ENCODE assay signal across 22 cellular contexts in genomic region chr9:78552802-78553201, GRCh38.
A peak's percentile ranks its signal among the peaks of the same experiment; 100 is the strongest.
DNase-seq lines count a peak whose midpoint lies in the region; TF ChIP-seq lines count a peak whose summit lies in the region.
"Had no signal": no experiment of that assay in that cellular context is flagged by ENCODE, and none has a peak within 500 bp of the region (broad histone marks: within the 10 kb centered on the region; RNA-seq: fewer than 3 reads in every experiment).

No MANE protein-coding gene starts in this region.

- no peak overlapping the region for H3K27ac Mint-ChIP-seq in activated naive CD8-positive, alpha-beta T cell treated with anti-CD3 and anti-CD28 coated beads for 36 hours
- H3K27ac Mint-ChIP-seq: activated naive CD4-positive, alpha-beta T cell treated with anti-CD3 and anti-CD28 coated beads, Interleukin-2, amount 50 U/mL, for 72 hours; activated T-cell treated with anti-CD3 and anti-CD28 coated beads, Interleukin-2, amount 50 U/mL, for 72 hours; brain; H9; T-helper 2 cell treated with Interferon-gamma antibody and Interleukin-4, amounts not matched to agents 5 μg/mL and 100 μg/mL, for 36 hours had no signal

- POLR2A ChIA-PET in HEK293T (lab: Yijun Ruan, JAX), result no interaction called here

- H3K4me2 ChIP-seq in Loucy (ENCODE audit: low read depth, low read length, poor library complexity, severe bottlenecking), result no peak overlapping the region

- H3K79me2 ChIP-seq in Loucy (ENCODE audit: insufficient read depth, low read length), result no peaks in the 10 kb centered on the region

- H3K36me3 ChIP-seq in Loucy (ENCODE audit: insufficient read depth, low read length) (no peaks in the 10 kb centered on the region), HAP-1 (replicated peaks) (no peaks in the 10 kb centered on the region)
- H3K36me3 ChIP-seq: gastroesophageal sphincter, SJSA1, thoracic aorta had no signal

- H3K9me3 ChIP-seq in Loucy (ENCODE audit: insufficient read depth, low read depth, low read length) (no peaks in the 10 kb centered on the region), HAP-1 (no peaks in the 10 kb centered on the region)
- H3K9me3 ChIP-seq: gastroesophageal sphincter, SJSA1, thoracic aorta had no signal

- TF ChIP-seq CTCF in Loucy (conservative IDR thresholded peaks at IDR 0.05; ENCODE audit: low read length), result no peak

- in situ Hi-C loops in HAP-1 (cut with MboI; ENCODE audit: low sequenced_read_pairs), result no loop called here

- H3K9me2 ChIP-seq in Loucy (replicated peaks; ENCODE audit: low read depth, low read length), result no peaks in the 10 kb centered on the region

- H3K9ac ChIP-seq in Loucy (ENCODE audit: low read depth, low read length, poor library complexity, severe bottlenecking), result no peak overlapping the region

- H3K4me1 Mint-ChIP-seq in activated naive CD8-positive, alpha-beta T cell treated with anti-CD3 and anti-CD28 coated beads for 36 hours, result no peaks in the 10 kb centered on the region

- peak overlapping the region; percentile 46; the same call in 1 of the 2 replicates for H2AFZ ChIP-seq in Loucy (ENCODE audit: low read length)

- H3K27me3 ChIP-seq in Loucy (ENCODE audit: insufficient read depth, low read length, poor library complexity, severe bottlenecking) (no peaks in the 10 kb centered on the region), HAP-1 (ENCODE audit: low read depth) (peaks cover 7% of the 10 kb centered on the region; the same call in 1 of the 2 replicates)
- H3K27me3 ChIP-seq: gastroesophageal sphincter, SJSA1 had no signal

- peak; percentile 99 for DNase-seq in COLO829 (ENCODE audit: low spot score)
- DNase-seq in SW480 (ENCODE audit: low spot score), result peak; percentile 66
- peak; percentile 62 for DNase-seq in iris pigment epithelial cell (ENCODE audit: low read depth)
- DNase-seq in HAP-1 (ENCODE audit: low spot score in 2 of 2), result no peak
- DNase-seq in activated naive CD8-positive, alpha-beta T cell treated with anti-CD3 and anti-CD28 coated beads for 36 hours, result no peak
- DNase-seq in cortex of kidney (lab: John Stamatoyannopoulos, UW), result no peak
- DNase-seq in HEK293T (ENCODE audit: extremely low spot score), result no peak
- DNase-seq: activated CD4-positive, CD25-positive, alpha-beta regulatory T cell; activated T-cell treated with anti-CD3 and anti-CD28 coated beads, Interleukin-2, amount 50 U/mL, for 72 hours; H9; left ventricle myocardium superior; NCI-H2171 treated with DMSO at 0.1 percent for 48 hours; retina; stimulated activated CD4-positive, alpha-beta T cell treated with anti-CD3 and anti-CD28 coated beads, Interleukin-15, amount 100 ng/mL, for 24 hours had no signal

- no peaks in the 10 kb centered on the region for H3K36me3 Mint-ChIP-seq in activated naive CD8-positive, alpha-beta T cell treated with anti-CD3 and anti-CD28 coated beads for 36 hours
- H3K36me3 Mint-ChIP-seq: activated naive CD4-positive, alpha-beta T cell treated with anti-CD3 and anti-CD28 coated beads, Interleukin-2, amount 50 U/mL, for 72 hours; brain had no signal

- H3K27me3 Mint-ChIP-seq in activated naive CD8-positive, alpha-beta T cell treated with anti-CD3 and anti-CD28 coated beads for 36 hours, result peaks cover 18% of the 10 kb centered on the region

- H3K4me3 Mint-ChIP-seq in activated naive CD8-positive, alpha-beta T cell treated with anti-CD3 and anti-CD28 coated beads for 36 hours, result no peak overlapping the region
- H3K4me3 Mint-ChIP-seq: activated T-cell treated with anti-CD3 and anti-CD28 coated beads, Interleukin-2, amount 50 U/mL, for 72 hours; brain; H9; T-helper 2 cell treated with Interferon-gamma antibody and Interleukin-4, amounts not matched to agents 5 μg/mL and 100 μg/mL, for 36 hours had no signal

- H3F3A ChIP-seq in Loucy (ENCODE audit: low read depth), result no peaks in the 10 kb centered on the region

- H3K4me1 ChIP-seq in Loucy (ENCODE audit: insufficient read depth, low read length, poor library complexity, severe bottlenecking), result peaks cover 5% of the 10 kb centered on the region
- no peaks in the 10 kb centered on the region for H3K4me1 ChIP-seq in HAP-1
- H3K4me1 ChIP-seq: gastroesophageal sphincter, SJSA1 had no signal

- no peak overlapping the region for H3K4me3 ChIP-seq in Loucy (ENCODE audit: low read length, poor library complexity, severe bottlenecking)
- no peak overlapping the region for H3K4me3 ChIP-seq in HAP-1
- H3K4me3 ChIP-seq: coronary artery, gastroesophageal sphincter, SJSA1, thoracic aorta had no signal

- H4K20me1 ChIP-seq in Loucy (ENCODE audit: insufficient read depth, low read length, poor library complexity, severe bottlenecking), result no peaks in the 10 kb centered on the region

- no peaks in the 10 kb centered on the region for H3K9me3 Mint-ChIP-seq in activated naive CD8-positive, alpha-beta T cell treated with anti-CD3 and anti-CD28 coated beads for 36 hours
- H3K9me3 Mint-ChIP-seq: activated T-cell treated with anti-CD3 and anti-CD28 coated beads, Interleukin-2, amount 50 U/mL, for 72 hours; brain; H9; T-helper 2 cell treated with Interferon-gamma antibody and Interleukin-4, amounts not matched to agents 5 μg/mL and 100 μg/mL, for 36 hours had no signal

- CTCF ChIA-PET in HEK293T (lab: Yijun Ruan, JAX), result no interaction called here

TF ChIP-seq in HEK293T, 16 proteins besides CTCF, POLR2A, EP300 and RAD21:
- no peak for TF ChIP-seq FOXA1 (IDR thresholded peaks at IDR 0.05)
- no peak for TF ChIP-seq CTBP1 (IDR thresholded peaks at IDR 0.05; ENCODE audit: borderline replicate concordance)
- TF ChIP-seq TARDBP (IDR thresholded peaks at IDR 0.05), result no peak
- TF ChIP-seq SUZ12 (IDR thresholded peaks at IDR 0.05), result no peak

Comparison
In these comparisons a context has a peak if more than half of its experiments do, and no peak if none do; other contexts are left out.
1. DNase-seq: peak in COLO829 (single experiment), SW480 (single experiment) and iris pigment epithelial cell (single experiment); none in HAP-1 (0 of 2), activated naive CD8-positive, alpha-beta T cell treated with anti-CD3 and anti-CD28 coated beads for 36 hours (single experiment), cortex of kidney (single experiment) and HEK293T (single experiment).